1 cellular context compared by ENCODE assay signal in genomic region chrX:154428176-154429171, GRCh38.
A peak's percentile ranks its signal among the peaks of the same experiment; 100 is the strongest.
TF ChIP-seq lines count a peak whose summit lies in the region.

TSS of gene ATP6AP1 (plus strand) at chrX:154428677. CDS start at chrX:154428693, 16 bp downstream.

TF ChIP-seq in K562, 482 proteins besides CTCF, POLR2A, EP300 and RAD21 (continued from another document and continues in another):
- TF ChIP-seq, protein P1, sequence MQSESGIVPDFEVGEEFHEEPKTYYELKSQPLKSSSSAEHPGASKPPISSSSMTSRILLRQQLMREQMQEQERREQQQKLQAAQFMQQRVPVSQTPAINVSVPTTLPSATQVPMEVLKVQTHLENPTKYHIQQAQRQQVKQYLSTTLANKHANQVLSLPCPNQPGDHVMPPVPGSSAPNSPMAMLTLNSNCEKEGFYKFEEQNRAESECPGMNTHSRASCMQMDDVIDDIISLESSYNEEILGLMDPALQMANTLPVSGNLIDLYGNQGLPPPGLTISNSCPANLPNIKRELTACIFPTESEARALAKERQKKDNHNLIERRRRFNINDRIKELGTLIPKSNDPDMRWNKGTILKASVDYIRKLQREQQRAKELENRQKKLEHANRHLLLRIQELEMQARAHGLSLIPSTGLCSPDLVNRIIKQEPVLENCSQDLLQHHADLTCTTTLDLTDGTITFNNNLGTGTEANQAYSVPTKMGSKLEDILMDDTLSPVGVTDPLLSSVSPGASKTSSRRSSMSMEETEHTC (IDR thresholded peaks at IDR 0.05): peak; percentile 83; the same call in 1 of the 2 replicates
- TF ChIP-seq, protein P2, sequence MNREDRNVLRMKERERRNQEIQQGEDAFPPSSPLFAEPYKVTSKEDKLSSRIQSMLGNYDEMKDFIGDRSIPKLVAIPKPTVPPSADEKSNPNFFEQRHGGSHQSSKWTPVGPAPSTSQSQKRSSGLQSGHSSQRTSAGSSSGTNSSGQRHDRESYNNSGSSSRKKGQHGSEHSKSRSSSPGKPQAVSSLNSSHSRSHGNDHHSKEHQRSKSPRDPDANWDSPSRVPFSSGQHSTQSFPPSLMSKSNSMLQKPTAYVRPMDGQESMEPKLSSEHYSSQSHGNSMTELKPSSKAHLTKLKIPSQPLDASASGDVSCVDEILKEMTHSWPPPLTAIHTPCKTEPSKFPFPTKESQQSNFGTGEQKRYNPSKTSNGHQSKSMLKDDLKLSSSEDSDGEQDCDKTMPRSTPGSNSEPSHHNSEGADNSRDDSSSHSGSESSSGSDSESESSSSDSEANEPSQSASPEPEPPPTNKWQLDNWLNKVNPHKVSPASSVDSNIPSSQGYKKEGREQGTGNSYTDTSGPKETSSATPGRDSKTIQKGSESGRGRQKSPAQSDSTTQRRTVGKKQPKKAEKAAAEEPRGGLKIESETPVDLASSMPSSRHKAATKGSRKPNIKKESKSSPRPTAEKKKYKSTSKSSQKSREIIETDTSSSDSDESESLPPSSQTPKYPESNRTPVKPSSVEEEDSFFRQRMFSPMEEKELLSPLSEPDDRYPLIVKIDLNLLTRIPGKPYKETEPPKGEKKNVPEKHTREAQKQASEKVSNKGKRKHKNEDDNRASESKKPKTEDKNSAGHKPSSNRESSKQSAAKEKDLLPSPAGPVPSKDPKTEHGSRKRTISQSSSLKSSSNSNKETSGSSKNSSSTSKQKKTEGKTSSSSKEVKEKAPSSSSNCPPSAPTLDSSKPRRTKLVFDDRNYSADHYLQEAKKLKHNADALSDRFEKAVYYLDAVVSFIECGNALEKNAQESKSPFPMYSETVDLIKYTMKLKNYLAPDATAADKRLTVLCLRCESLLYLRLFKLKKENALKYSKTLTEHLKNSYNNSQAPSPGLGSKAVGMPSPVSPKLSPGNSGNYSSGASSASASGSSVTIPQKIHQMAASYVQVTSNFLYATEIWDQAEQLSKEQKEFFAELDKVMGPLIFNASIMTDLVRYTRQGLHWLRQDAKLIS (CRISPR knock-in tag; IDR thresholded peaks at IDR 0.05): 0 out of 2 replicates have a peak, but pooled peaks have one; percentile 9
- TF ChIP-seq EZH2 (IDR thresholded peaks at IDR 0.05; ENCODE audit: borderline replicate concordance, low read depth, low read length) (no peak), HDAC2 (IDR thresholded peaks at IDR 0.05) (peak; percentile 86), POLR2B (IDR thresholded peaks at IDR 0.05; ENCODE audit: low read depth, partially characterized antibody) (peak; percentile 35), GABPB1 (CRISPR knock-in tag; IDR thresholded peaks at IDR 0.05) (peak; percentile 63), SNIP1 (IDR thresholded peaks at IDR 0.05; ENCODE audit: low read depth) (no peak), JUND (IDR thresholded peaks at IDR 0.05; ENCODE audit: borderline replicate concordance, low read depth, low read length) (no peak), JUND (tag; IDR thresholded peaks at IDR 0.05; ENCODE audit: borderline replicate concordance, low read depth, low read length) (0 out of 3 replicates have a peak, but pooled peaks have one; percentile 4), USF1 (CRISPR knock-in tag; IDR thresholded peaks at IDR 0.05) (peak; percentile 94), NFYB (IDR thresholded peaks at IDR 0.05; ENCODE audit: extremely low read depth, insufficient read length) (peak; percentile 89), NEUROD1 (IDR thresholded peaks at IDR 0.05; ENCODE audit: borderline replicate concordance, low read depth, low read length, partially characterized antibody) (peak; percentile 83), CBX5 (IDR thresholded peaks at IDR 0.05; ENCODE audit: borderline replicate concordance, low read depth) (no peak), E2F4 (CRISPR knock-in tag; IDR thresholded peaks at IDR 0.05; ENCODE audit: low read depth) (no peak), MAFF (IDR thresholded peaks at IDR 0.05; ENCODE audit: low read length) (no peak), FOXK2 (conservative IDR thresholded peaks at IDR 0.05 in 1 of 2, IDR thresholded peaks at IDR 0.05 in 1 of 2; ENCODE audit: low read depth in 2 of 2) (0 out of 4 replicates have a peak, but pooled peaks of 1 of the 2 experiments have one; percentile 32), ZNF354B (CRISPR knock-in tag; IDR thresholded peaks at IDR 0.05) (no peak), THAP12 (CRISPR knock-in tag; IDR thresholded peaks at IDR 0.05) (0 out of 2 replicates have a peak, but pooled peaks have one; percentile 58), CHD2 (IDR thresholded peaks at IDR 0.05; ENCODE audit: low read depth, low read length) (peak; percentile 79), RAD51 (IDR thresholded peaks at IDR 0.05; ENCODE audit: borderline replicate concordance, low read depth) (peak; percentile 90), FOXM1 (IDR thresholded peaks at IDR 0.05; ENCODE audit: low read depth) (0 out of 2 replicates have a peak, but pooled peaks have one; percentile 18), FOXM1 (CRISPR knock-in tag; IDR thresholded peaks at IDR 0.05; ENCODE audit: low read depth) (no peak), CREB1 (IDR thresholded peaks at IDR 0.05) (peak; percentile 39; the same call in 1 of the 2 replicates), CREB1 (CRISPR knock-in tag; IDR thresholded peaks at IDR 0.05) (peak; percentile 74)
- TF ChIP-seq, protein P3, sequence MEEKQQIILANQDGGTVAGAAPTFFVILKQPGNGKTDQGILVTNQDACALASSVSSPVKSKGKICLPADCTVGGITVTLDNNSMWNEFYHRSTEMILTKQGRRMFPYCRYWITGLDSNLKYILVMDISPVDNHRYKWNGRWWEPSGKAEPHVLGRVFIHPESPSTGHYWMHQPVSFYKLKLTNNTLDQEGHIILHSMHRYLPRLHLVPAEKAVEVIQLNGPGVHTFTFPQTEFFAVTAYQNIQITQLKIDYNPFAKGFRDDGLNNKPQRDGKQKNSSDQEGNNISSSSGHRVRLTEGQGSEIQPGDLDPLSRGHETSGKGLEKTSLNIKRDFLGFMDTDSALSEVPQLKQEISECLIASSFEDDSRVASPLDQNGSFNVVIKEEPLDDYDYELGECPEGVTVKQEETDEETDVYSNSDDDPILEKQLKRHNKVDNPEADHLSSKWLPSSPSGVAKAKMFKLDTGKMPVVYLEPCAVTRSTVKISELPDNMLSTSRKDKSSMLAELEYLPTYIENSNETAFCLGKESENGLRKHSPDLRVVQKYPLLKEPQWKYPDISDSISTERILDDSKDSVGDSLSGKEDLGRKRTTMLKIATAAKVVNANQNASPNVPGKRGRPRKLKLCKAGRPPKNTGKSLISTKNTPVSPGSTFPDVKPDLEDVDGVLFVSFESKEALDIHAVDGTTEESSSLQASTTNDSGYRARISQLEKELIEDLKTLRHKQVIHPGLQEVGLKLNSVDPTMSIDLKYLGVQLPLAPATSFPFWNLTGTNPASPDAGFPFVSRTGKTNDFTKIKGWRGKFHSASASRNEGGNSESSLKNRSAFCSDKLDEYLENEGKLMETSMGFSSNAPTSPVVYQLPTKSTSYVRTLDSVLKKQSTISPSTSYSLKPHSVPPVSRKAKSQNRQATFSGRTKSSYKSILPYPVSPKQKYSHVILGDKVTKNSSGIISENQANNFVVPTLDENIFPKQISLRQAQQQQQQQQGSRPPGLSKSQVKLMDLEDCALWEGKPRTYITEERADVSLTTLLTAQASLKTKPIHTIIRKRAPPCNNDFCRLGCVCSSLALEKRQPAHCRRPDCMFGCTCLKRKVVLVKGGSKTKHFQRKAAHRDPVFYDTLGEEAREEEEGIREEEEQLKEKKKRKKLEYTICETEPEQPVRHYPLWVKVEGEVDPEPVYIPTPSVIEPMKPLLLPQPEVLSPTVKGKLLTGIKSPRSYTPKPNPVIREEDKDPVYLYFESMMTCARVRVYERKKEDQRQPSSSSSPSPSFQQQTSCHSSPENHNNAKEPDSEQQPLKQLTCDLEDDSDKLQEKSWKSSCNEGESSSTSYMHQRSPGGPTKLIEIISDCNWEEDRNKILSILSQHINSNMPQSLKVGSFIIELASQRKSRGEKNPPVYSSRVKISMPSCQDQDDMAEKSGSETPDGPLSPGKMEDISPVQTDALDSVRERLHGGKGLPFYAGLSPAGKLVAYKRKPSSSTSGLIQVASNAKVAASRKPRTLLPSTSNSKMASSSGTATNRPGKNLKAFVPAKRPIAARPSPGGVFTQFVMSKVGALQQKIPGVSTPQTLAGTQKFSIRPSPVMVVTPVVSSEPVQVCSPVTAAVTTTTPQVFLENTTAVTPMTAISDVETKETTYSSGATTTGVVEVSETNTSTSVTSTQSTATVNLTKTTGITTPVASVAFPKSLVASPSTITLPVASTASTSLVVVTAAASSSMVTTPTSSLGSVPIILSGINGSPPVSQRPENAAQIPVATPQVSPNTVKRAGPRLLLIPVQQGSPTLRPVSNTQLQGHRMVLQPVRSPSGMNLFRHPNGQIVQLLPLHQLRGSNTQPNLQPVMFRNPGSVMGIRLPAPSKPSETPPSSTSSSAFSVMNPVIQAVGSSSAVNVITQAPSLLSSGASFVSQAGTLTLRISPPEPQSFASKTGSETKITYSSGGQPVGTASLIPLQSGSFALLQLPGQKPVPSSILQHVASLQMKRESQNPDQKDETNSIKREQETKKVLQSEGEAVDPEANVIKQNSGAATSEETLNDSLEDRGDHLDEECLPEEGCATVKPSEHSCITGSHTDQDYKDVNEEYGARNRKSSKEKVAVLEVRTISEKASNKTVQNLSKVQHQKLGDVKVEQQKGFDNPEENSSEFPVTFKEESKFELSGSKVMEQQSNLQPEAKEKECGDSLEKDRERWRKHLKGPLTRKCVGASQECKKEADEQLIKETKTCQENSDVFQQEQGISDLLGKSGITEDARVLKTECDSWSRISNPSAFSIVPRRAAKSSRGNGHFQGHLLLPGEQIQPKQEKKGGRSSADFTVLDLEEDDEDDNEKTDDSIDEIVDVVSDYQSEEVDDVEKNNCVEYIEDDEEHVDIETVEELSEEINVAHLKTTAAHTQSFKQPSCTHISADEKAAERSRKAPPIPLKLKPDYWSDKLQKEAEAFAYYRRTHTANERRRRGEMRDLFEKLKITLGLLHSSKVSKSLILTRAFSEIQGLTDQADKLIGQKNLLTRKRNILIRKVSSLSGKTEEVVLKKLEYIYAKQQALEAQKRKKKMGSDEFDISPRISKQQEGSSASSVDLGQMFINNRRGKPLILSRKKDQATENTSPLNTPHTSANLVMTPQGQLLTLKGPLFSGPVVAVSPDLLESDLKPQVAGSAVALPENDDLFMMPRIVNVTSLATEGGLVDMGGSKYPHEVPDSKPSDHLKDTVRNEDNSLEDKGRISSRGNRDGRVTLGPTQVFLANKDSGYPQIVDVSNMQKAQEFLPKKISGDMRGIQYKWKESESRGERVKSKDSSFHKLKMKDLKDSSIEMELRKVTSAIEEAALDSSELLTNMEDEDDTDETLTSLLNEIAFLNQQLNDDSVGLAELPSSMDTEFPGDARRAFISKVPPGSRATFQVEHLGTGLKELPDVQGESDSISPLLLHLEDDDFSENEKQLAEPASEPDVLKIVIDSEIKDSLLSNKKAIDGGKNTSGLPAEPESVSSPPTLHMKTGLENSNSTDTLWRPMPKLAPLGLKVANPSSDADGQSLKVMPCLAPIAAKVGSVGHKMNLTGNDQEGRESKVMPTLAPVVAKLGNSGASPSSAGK (IDR thresholded peaks at IDR 0.05): peak; percentile 66
- TF ChIP-seq, protein P4, sequence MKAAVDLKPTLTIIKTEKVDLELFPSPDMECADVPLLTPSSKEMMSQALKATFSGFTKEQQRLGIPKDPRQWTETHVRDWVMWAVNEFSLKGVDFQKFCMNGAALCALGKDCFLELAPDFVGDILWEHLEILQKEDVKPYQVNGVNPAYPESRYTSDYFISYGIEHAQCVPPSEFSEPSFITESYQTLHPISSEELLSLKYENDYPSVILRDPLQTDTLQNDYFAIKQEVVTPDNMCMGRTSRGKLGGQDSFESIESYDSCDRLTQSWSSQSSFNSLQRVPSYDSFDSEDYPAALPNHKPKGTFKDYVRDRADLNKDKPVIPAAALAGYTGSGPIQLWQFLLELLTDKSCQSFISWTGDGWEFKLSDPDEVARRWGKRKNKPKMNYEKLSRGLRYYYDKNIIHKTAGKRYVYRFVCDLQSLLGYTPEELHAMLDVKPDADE (conservative IDR thresholded peaks at IDR 0.05; ENCODE audit: control insufficient read depth, low read depth, low read length): 0 out of 2 replicates have a peak, but pooled peaks have one; percentile 61
- TF ChIP-seq, protein P5, sequence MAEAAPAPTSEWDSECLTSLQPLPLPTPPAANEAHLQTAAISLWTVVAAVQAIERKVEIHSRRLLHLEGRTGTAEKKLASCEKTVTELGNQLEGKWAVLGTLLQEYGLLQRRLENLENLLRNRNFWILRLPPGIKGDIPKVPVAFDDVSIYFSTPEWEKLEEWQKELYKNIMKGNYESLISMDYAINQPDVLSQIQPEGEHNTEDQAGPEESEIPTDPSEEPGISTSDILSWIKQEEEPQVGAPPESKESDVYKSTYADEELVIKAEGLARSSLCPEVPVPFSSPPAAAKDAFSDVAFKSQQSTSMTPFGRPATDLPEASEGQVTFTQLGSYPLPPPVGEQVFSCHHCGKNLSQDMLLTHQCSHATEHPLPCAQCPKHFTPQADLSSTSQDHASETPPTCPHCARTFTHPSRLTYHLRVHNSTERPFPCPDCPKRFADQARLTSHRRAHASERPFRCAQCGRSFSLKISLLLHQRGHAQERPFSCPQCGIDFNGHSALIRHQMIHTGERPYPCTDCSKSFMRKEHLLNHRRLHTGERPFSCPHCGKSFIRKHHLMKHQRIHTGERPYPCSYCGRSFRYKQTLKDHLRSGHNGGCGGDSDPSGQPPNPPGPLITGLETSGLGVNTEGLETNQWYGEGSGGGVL (CRISPR knock-in tag; IDR thresholded peaks at IDR 0.05): no peak
